16 cellular contexts compared by ENCODE assay signal in genomic region chr1:178486100-178487069, GRCh38. TPM values are rescaled to one million over a fixed set of nuclear protein-coding genes. Genes with fewer than 3 reads are reported as not detected.
DNase-seq lines count a peak whose midpoint lies in the region; ATAC-seq lines count a peak whose summit lies in the region.
"Had no signal": no experiment of that assay in that cellular context is flagged by ENCODE, and none has a peak within 500 bp of the region (broad histone marks: within the 10 kb centered on the region; RNA-seq: fewer than 3 reads in every experiment).

No MANE protein-coding gene starts in this region.

- H3K27ac Mint-ChIP-seq in dendritic cell treated with granulocyte-macrophage colony-stimulating factor and Interleukin-4, amounts not matched to agents 40 ng/mL and 50 ng/mL, for 4 days = peak overlapping the region; percentile 12
- H3K27ac Mint-ChIP-seq in stimulated activated effector memory CD8-positive, alpha-beta T cell treated with anti-CD3 and anti-CD28 coated beads, Interleukin-12 subunit alpha, Interleukin-12 subunit beta, amount 100 ng/mL, for 72 hours = no peak overlapping the region
- H3K27ac Mint-ChIP-seq in activated T-helper 1 cell treated with anti-CD3 and anti-CD28 coated beads, Interleukin-12 subunit alpha, Interleukin-12 subunit beta, Interleukin-2, Interleukin-4 antibody, amounts not matched to agents 30 ng/mL and 10 ng/mL and 1 ng/mL, durations not matched to agents 14 hours and 24 hours and 36 hours = no peak overlapping the region
- H3K27ac Mint-ChIP-seq: T-cell had no signal

- ATAC-seq in GM19043 (IDR thresholded peaks at IDR 0.05; ENCODE audit: low read depth, unreplicated experiment) = peak; percentile 58
- peak; percentile 40 for ATAC-seq in left lobe of liver
- peak; percentile 5 for ATAC-seq in stimulated activated effector memory CD8-positive, alpha-beta T cell treated with anti-CD3 and anti-CD28 coated beads, Interleukin-12 subunit alpha, Interleukin-12 subunit beta, amount 100 ng/mL, for 72 hours
- no peak for ATAC-seq in GM19455 (IDR thresholded peaks at IDR 0.05; ENCODE audit: unreplicated experiment)

- H3K36me3 Mint-ChIP-seq in dendritic cell treated with granulocyte-macrophage colony-stimulating factor and Interleukin-4, amounts not matched to agents 40 ng/mL and 50 ng/mL, for 4 days (ENCODE audit: low read depth) = peaks cover 6% of the 10 kb centered on the region
- no peaks in the 10 kb centered on the region for H3K36me3 Mint-ChIP-seq in stimulated activated effector memory CD8-positive, alpha-beta T cell treated with anti-CD3 and anti-CD28 coated beads, Interleukin-12 subunit alpha, Interleukin-12 subunit beta, amount 100 ng/mL, for 72 hours
- no peaks in the 10 kb centered on the region for H3K36me3 Mint-ChIP-seq in activated T-helper 1 cell treated with anti-CD3 and anti-CD28 coated beads, Interleukin-12 subunit alpha, Interleukin-12 subunit beta, Interleukin-2, Interleukin-4 antibody, amounts not matched to agents 30 ng/mL and 10 ng/mL and 1 ng/mL, durations not matched to agents 14 hours and 24 hours and 36 hours (ENCODE audit: low read depth)
- H3K36me3 Mint-ChIP-seq: CD4-positive, CD25-positive, alpha-beta regulatory T cell; T-cell had no signal

- H3K9me3 Mint-ChIP-seq in dendritic cell treated with granulocyte-macrophage colony-stimulating factor and Interleukin-4, amounts not matched to agents 40 ng/mL and 50 ng/mL, for 4 days = no peaks in the 10 kb centered on the region
- H3K9me3 Mint-ChIP-seq in stimulated activated effector memory CD8-positive, alpha-beta T cell treated with anti-CD3 and anti-CD28 coated beads, Interleukin-12 subunit alpha, Interleukin-12 subunit beta, amount 100 ng/mL, for 72 hours = no peaks in the 10 kb centered on the region
- no peaks in the 10 kb centered on the region for H3K9me3 Mint-ChIP-seq in activated T-helper 1 cell treated with anti-CD3 and anti-CD28 coated beads, Interleukin-12 subunit alpha, Interleukin-12 subunit beta, Interleukin-2, Interleukin-4 antibody, amounts not matched to agents 30 ng/mL and 10 ng/mL and 1 ng/mL, durations not matched to agents 14 hours and 24 hours and 36 hours
- H3K9me3 Mint-ChIP-seq: T-cell had no signal

- peaks cover 12% of the 10 kb centered on the region for H3K27me3 Mint-ChIP-seq in dendritic cell treated with granulocyte-macrophage colony-stimulating factor and Interleukin-4, amounts not matched to agents 40 ng/mL and 50 ng/mL, for 4 days
- H3K27me3 Mint-ChIP-seq in activated T-helper 1 cell treated with anti-CD3 and anti-CD28 coated beads, Interleukin-12 subunit alpha, Interleukin-12 subunit beta, Interleukin-2, Interleukin-4 antibody, amounts not matched to agents 30 ng/mL and 10 ng/mL and 1 ng/mL, durations not matched to agents 14 hours and 24 hours and 36 hours (ENCODE audit: insufficient read depth) = peaks cover 23% of the 10 kb centered on the region

- H3K4me3 Mint-ChIP-seq in dendritic cell treated with granulocyte-macrophage colony-stimulating factor and Interleukin-4, amounts not matched to agents 40 ng/mL and 50 ng/mL, for 4 days = peak overlapping the region; percentile 56
- no peak overlapping the region for H3K4me3 Mint-ChIP-seq in stimulated activated effector memory CD8-positive, alpha-beta T cell treated with anti-CD3 and anti-CD28 coated beads, Interleukin-12 subunit alpha, Interleukin-12 subunit beta, amount 100 ng/mL, for 72 hours
- no peak overlapping the region for H3K4me3 Mint-ChIP-seq in activated T-helper 1 cell treated with anti-CD3 and anti-CD28 coated beads, Interleukin-12 subunit alpha, Interleukin-12 subunit beta, Interleukin-2, Interleukin-4 antibody, amounts not matched to agents 30 ng/mL and 10 ng/mL and 1 ng/mL, durations not matched to agents 14 hours and 24 hours and 36 hours
- H3K4me3 Mint-ChIP-seq: CD4-positive, CD25-positive, alpha-beta regulatory T cell; T-cell had no signal

- intact Hi-C loops in dendritic cell treated with granulocyte-macrophage colony-stimulating factor and Interleukin-4, amounts not matched to agents 40 ng/mL and 50 ng/mL, for 4 days (cut with micrococcal nuclease) = no loop called here
- intact Hi-C loops in activated T-helper 1 cell treated with anti-CD3 and anti-CD28 coated beads, Interleukin-12 subunit alpha, Interleukin-12 subunit beta, Interleukin-2, Interleukin-4 antibody, amounts not matched to agents 30 ng/mL and 10 ng/mL and 1 ng/mL, durations not matched to agents 14 hours and 24 hours and 36 hours (cut with micrococcal nuclease) = no loop called here

- DNase-seq in left lobe of liver (ENCODE audit: low spot score) = peak; percentile 42
- no peak for DNase-seq in stimulated activated effector memory CD8-positive, alpha-beta T cell treated with anti-CD3 and anti-CD28 coated beads, Interleukin-12 subunit alpha, Interleukin-12 subunit beta, amount 100 ng/mL, for 72 hours (ENCODE audit: low spot score in 2 of 2)
- no peak for DNase-seq in activated T-helper 1 cell treated with anti-CD3 and anti-CD28 coated beads, Interleukin-12 subunit alpha, Interleukin-12 subunit beta, Interleukin-2, Interleukin-4 antibody, amounts not matched to agents 30 ng/mL and 10 ng/mL and 1 ng/mL, durations not matched to agents 14 hours and 24 hours and 36 hours (ENCODE audit: low spot score)
- DNase-seq in activated T-cell treated with anti-CD3 and anti-CD28 coated beads, Interleukin-2, amount 50 U/mL, for 48 hours = no peak
- DNase-seq in effector CD4-positive, alpha-beta T cell = no peak
- DNase-seq: activated CD4-positive, alpha-beta T cell treated with anti-CD3 and anti-CD28 coated beads, Interleukin-2, amount 50 U/mL, for 1 hour; CD4-positive, CD25-positive, alpha-beta regulatory T cell; NCI-H2029; T-cell had no signal

- peaks cover 26% of the 10 kb centered on the region for H3K4me1 Mint-ChIP-seq in dendritic cell treated with granulocyte-macrophage colony-stimulating factor and Interleukin-4, amounts not matched to agents 40 ng/mL and 50 ng/mL, for 4 days (ENCODE audit: low read depth)
- no peaks in the 10 kb centered on the region for H3K4me1 Mint-ChIP-seq in stimulated activated effector memory CD8-positive, alpha-beta T cell treated with anti-CD3 and anti-CD28 coated beads, Interleukin-12 subunit alpha, Interleukin-12 subunit beta, amount 100 ng/mL, for 72 hours
- no peaks in the 10 kb centered on the region for H3K4me1 Mint-ChIP-seq in activated T-helper 1 cell treated with anti-CD3 and anti-CD28 coated beads, Interleukin-12 subunit alpha, Interleukin-12 subunit beta, Interleukin-2, Interleukin-4 antibody, amounts not matched to agents 30 ng/mL and 10 ng/mL and 1 ng/mL, durations not matched to agents 14 hours and 24 hours and 36 hours (ENCODE audit: low read depth)
- H3K4me1 Mint-ChIP-seq: CD4-positive, CD25-positive, alpha-beta regulatory T cell; T-cell had no signal

RNA-seq across cellular contexts. Expression of gene CLEC20A, which starts 10.4 kb away (rescaled TPM):
- total RNA-seq in left lobe of liver = not detected
- not detected in 2 replicates for total RNA-seq in activated T-helper 1 cell treated with anti-CD3 and anti-CD28 coated beads, Interleukin-12 subunit alpha, Interleukin-12 subunit beta, Interleukin-2, Interleukin-4 antibody, amounts not matched to agents 30 ng/mL and 10 ng/mL and 1 ng/mL, durations not matched to agents 14 hours and 24 hours and 36 hours
- total RNA-seq: CD4-positive, CD25-positive, alpha-beta regulatory T cell; cerebellum; frontal cortex; lung; prostate gland; T-cell had no signal

RNA-seq across cellular contexts. Expression of gene TEX35, which starts 26.5 kb away (rescaled TPM):
- not detected for total RNA-seq in left lobe of liver
- not detected in 2 replicates for total RNA-seq in activated T-helper 1 cell treated with anti-CD3 and anti-CD28 coated beads, Interleukin-12 subunit alpha, Interleukin-12 subunit beta, Interleukin-2, Interleukin-4 antibody, amounts not matched to agents 30 ng/mL and 10 ng/mL and 1 ng/mL, durations not matched to agents 14 hours and 24 hours and 36 hours
- total RNA-seq: CD4-positive, CD25-positive, alpha-beta regulatory T cell; cerebellum; frontal cortex; lung; T-cell had no signal
